1 cellular context compared by ENCODE assay signal in the genomic region with DNA sequence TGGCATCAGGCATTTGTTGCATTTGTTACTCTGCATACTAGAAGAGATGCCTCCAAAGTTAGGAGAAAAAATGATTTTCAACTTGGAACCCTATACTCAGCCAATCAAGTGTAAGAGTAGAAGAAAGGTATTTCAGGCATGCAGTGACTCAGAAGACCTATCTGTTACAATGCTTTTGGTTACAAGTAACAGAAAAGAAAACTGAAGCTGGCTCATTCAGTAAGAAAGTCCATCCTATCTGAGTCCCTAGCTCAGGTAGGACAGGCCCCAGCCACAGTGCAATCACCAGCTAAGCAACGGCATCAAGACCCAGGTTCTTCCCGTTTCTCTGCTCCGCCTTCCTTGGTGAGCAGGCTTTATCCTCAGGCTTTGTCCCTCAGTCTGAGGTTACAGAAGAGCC.
TF ChIP-seq lines count a peak whose summit lies in the region.

No MANE protein-coding gene starts in this region.

TF ChIP-seq in SK-N-SH treated with all-trans-retinoic acid at 6 μM for 48 hours, 23 proteins besides CTCF, POLR2A, EP300 and RAD21 (continued from another document):
- TF ChIP-seq, protein P1, sequence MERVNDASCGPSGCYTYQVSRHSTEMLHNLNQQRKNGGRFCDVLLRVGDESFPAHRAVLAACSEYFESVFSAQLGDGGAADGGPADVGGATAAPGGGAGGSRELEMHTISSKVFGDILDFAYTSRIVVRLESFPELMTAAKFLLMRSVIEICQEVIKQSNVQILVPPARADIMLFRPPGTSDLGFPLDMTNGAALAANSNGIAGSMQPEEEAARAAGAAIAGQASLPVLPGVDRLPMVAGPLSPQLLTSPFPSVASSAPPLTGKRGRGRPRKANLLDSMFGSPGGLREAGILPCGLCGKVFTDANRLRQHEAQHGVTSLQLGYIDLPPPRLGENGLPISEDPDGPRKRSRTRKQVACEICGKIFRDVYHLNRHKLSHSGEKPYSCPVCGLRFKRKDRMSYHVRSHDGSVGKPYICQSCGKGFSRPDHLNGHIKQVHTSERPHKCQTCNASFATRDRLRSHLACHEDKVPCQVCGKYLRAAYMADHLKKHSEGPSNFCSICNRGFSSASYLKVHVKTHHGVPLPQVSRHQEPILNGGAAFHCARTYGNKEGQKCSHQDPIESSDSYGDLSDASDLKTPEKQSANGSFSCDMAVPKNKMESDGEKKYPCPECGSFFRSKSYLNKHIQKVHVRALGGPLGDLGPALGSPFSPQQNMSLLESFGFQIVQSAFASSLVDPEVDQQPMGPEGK (CRISPR knock-in tag; IDR thresholded peaks at IDR 0.05; ENCODE audit: borderline replicate concordance): no peak
- TF ChIP-seq, protein P2, sequence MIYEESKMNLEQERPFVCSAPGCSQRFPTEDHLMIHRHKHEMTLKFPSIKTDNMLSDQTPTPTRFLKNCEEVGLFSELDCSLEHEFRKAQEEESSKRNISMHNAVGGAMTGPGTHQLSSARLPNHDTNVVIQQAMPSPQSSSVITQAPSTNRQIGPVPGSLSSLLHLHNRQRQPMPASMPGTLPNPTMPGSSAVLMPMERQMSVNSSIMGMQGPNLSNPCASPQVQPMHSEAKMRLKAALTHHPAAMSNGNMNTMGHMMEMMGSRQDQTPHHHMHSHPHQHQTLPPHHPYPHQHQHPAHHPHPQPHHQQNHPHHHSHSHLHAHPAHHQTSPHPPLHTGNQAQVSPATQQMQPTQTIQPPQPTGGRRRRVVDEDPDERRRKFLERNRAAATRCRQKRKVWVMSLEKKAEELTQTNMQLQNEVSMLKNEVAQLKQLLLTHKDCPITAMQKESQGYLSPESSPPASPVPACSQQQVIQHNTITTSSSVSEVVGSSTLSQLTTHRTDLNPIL (CRISPR knock-in tag; IDR thresholded peaks at IDR 0.05; ENCODE audit: low read depth): no peak
- TF ChIP-seq CSDC2 (CRISPR knock-in tag; IDR thresholded peaks at IDR 0.05) (no peak), GLIS3 (CRISPR knock-in tag; IDR thresholded peaks at IDR 0.05) (no peak), PPARA (CRISPR knock-in tag; IDR thresholded peaks at IDR 0.05; ENCODE audit: borderline replicate concordance) (no peak)
TF ChIP-seq in SK-N-SH treated with all-trans-retinoic acid at 6 μM for 48 hours: peak in this region for 0.
